8 cellular contexts compared by ENCODE assay signal in genomic region chr1:150560011-150560438, GRCh38. TPM values are rescaled to one million over a fixed set of nuclear protein-coding genes. Genes with fewer than 3 reads are reported as not detected.
DNase-seq lines count a peak whose midpoint lies in the region; ATAC-seq and TF ChIP-seq lines count a peak whose summit lies in the region.

No MANE protein-coding gene starts in this region.

- H3K4me1 ChIP-seq in GM23248 (ENCODE audit: insufficient read depth): peaks cover 35% of the 10 kb centered on the region
- peaks cover 10% of the 10 kb centered on the region for H3K4me1 ChIP-seq in endodermal cell (ENCODE audit: control insufficient read depth, insufficient read depth, low read length)
- H3K4me1 ChIP-seq in mucosa of rectum (ENCODE audit: control insufficient read depth in 2 of 2, insufficient read depth in 2 of 2, low read length in 2 of 2): peaks cover 48 to 53% of the 10 kb centered on the region in 2 donors

- H3K9me3 ChIP-seq in GM23248 (ENCODE audit: low read depth) (no peaks in the 10 kb centered on the region), endodermal cell (ENCODE audit: control insufficient read depth, low read length) (no peaks in the 10 kb centered on the region), mucosa of rectum (ENCODE audit: control insufficient read depth in 2 of 2, low read length in 2 of 2) (no peaks in the 10 kb centered on the region)

- no peaks in the 10 kb centered on the region for H3K9me2 ChIP-seq in GM23248 (ENCODE audit: insufficient read depth)

- H3K27ac ChIP-seq in GM23248 (no peak overlapping the region), endodermal cell (ENCODE audit: low read depth, low read length) (no peak overlapping the region), mucosa of rectum (ENCODE audit: low read depth in 2 of 2, low read length in 2 of 2) (peak overlapping the region; percentile 97 to 100)

- no peaks in the 10 kb centered on the region for H3K9me3 Mint-ChIP-seq in activated CD8-positive, alpha-beta T cell treated with anti-CD3 and anti-CD28 coated beads, Interleukin-2, amount 10 ng/mL, durations not matched to agents 7 days and 5 days (ENCODE audit: insufficient read depth)
- H3K9me3 Mint-ChIP-seq in endodermal cell: no peaks in the 10 kb centered on the region
- no peaks in the 10 kb centered on the region for H3K9me3 Mint-ChIP-seq in stimulated activated naive CD8-positive, alpha-beta T cell treated with anti-CD3 and anti-CD28 coated beads, Interleukin-15, Interleukin-2, amounts not matched to agents 100 ng/mL and 50 ng/mL, for 24 hours

- WGBS in GM23248 (ENCODE audit: low coverage in 1 of 2, low lambda C conversion rate in 2 of 2, missing lambda C conversion rate in 2 of 2), 2 experiments: 27 to 32% methylated on average over 9 of the region's 9 CpGs
- 48 to 54% methylated on average over 8 to 9 of the region's 9 CpGs for WGBS in endodermal cell (ENCODE audit: insufficient coverage in 1 of 2, insufficient read length in 1 of 2), 2 experiments

- peak; percentile 93 for TF ChIP-seq CTCF in endodermal cell (conservative IDR thresholded peaks at IDR 0.05)

- no peaks in the 10 kb centered on the region for H3K27me3 Mint-ChIP-seq in activated CD8-positive, alpha-beta T cell treated with anti-CD3 and anti-CD28 coated beads, Interleukin-2, amount 10 ng/mL, durations not matched to agents 7 days and 5 days (ENCODE audit: low read depth)
- no peaks in the 10 kb centered on the region for H3K27me3 Mint-ChIP-seq in endodermal cell (ENCODE audit: insufficient read depth)
- H3K27me3 Mint-ChIP-seq in stimulated activated naive CD8-positive, alpha-beta T cell treated with anti-CD3 and anti-CD28 coated beads, Interleukin-15, Interleukin-2, amounts not matched to agents 100 ng/mL and 50 ng/mL, for 24 hours: no peaks in the 10 kb centered on the region

- H3K27ac Mint-ChIP-seq in activated CD8-positive, alpha-beta T cell treated with anti-CD3 and anti-CD28 coated beads, Interleukin-2, amount 10 ng/mL, durations not matched to agents 7 days and 5 days: peak overlapping the region; percentile 99
- H3K27ac Mint-ChIP-seq in endodermal cell: peak overlapping the region; percentile 55
- H3K27ac Mint-ChIP-seq in stimulated activated naive CD8-positive, alpha-beta T cell treated with anti-CD3 and anti-CD28 coated beads, Interleukin-15, Interleukin-2, amounts not matched to agents 100 ng/mL and 50 ng/mL, for 24 hours: peak overlapping the region; percentile 100

- DNase-seq in AG08395 (ENCODE audit: low spot score): peak; percentile 56
- DNase-seq in GM23248: peak; percentile 68
- DNase-seq in NCI-H748 (lab: John Stamatoyannopoulos, UW; ENCODE audit: unreplicated experiment): peak; percentile 67
- DNase-seq in activated CD8-positive, alpha-beta T cell treated with anti-CD3 and anti-CD28 coated beads, Interleukin-2, amount 10 ng/mL, durations not matched to agents 7 days and 5 days: peak; percentile 86
- peak; percentile 95 for DNase-seq in endodermal cell

- no peak overlapping the region for H2AFZ ChIP-seq in GM23248

- no peak overlapping the region for H3K4me3 ChIP-seq in GM23248
- H3K4me3 ChIP-seq in endodermal cell (ENCODE audit: low read length): no peak overlapping the region
- H3K4me3 ChIP-seq in mucosa of rectum (ENCODE audit: low read length in 2 of 2): peak overlapping the region; percentile 70 to 78

- CTCF ChIA-PET in activated CD8-positive, alpha-beta T cell treated with anti-CD3 and anti-CD28 coated beads, Interleukin-2, amount 10 ng/mL, durations not matched to agents 7 days and 5 days (lab: Charles Lee): interaction anchor here (0.6 to 14.3 kb wide), 37 partner anchors 8 to 446 kb away, joined by 3 to 412 read pairs (median 4); partner anchors contain the start of genes APH1A, CTSK, ENSA and FALEC

- H3K4me3 Mint-ChIP-seq in activated CD8-positive, alpha-beta T cell treated with anti-CD3 and anti-CD28 coated beads, Interleukin-2, amount 10 ng/mL, durations not matched to agents 7 days and 5 days: peak overlapping the region; percentile 90
- H3K4me3 Mint-ChIP-seq in endodermal cell: peak overlapping the region; percentile 65
- H3K4me3 Mint-ChIP-seq in stimulated activated naive CD8-positive, alpha-beta T cell treated with anti-CD3 and anti-CD28 coated beads, Interleukin-15, Interleukin-2, amounts not matched to agents 100 ng/mL and 50 ng/mL, for 24 hours: peak overlapping the region; percentile 25

- H3K79me2 ChIP-seq in GM23248 (ENCODE audit: insufficient read depth): peaks cover 17% of the 10 kb centered on the region

- 0 out of 2 replicates have a peak, but pooled peaks cover 3% of the 10 kb centered on the region for H3K36me3 ChIP-seq in GM23248 (ENCODE audit: low read depth)
- H3K36me3 ChIP-seq in endodermal cell (ENCODE audit: control insufficient read depth, insufficient read depth, low read length): peaks cover 7% of the 10 kb centered on the region
- H3K36me3 ChIP-seq in mucosa of rectum (ENCODE audit: control insufficient read depth in 2 of 2, insufficient read depth in 2 of 2, low read length in 2 of 2): peaks cover 3 to 5% of the 10 kb centered on the region in 2 donors

- peak; percentile 8 for ATAC-seq in activated CD8-positive, alpha-beta T cell treated with anti-CD3 and anti-CD28 coated beads, Interleukin-2, amount 10 ng/mL, durations not matched to agents 7 days and 5 days
- no peak for ATAC-seq in GM18870 (IDR thresholded peaks at IDR 0.05; ENCODE audit: unreplicated experiment)

- H3K36me3 Mint-ChIP-seq in activated CD8-positive, alpha-beta T cell treated with anti-CD3 and anti-CD28 coated beads, Interleukin-2, amount 10 ng/mL, durations not matched to agents 7 days and 5 days (ENCODE audit: low read depth): peaks cover 2% of the 10 kb centered on the region
- H3K36me3 Mint-ChIP-seq in endodermal cell (ENCODE audit: low read depth): peaks cover 4% of the 10 kb centered on the region
- H3K36me3 Mint-ChIP-seq in stimulated activated naive CD8-positive, alpha-beta T cell treated with anti-CD3 and anti-CD28 coated beads, Interleukin-15, Interleukin-2, amounts not matched to agents 100 ng/mL and 50 ng/mL, for 24 hours (ENCODE audit: low read depth): peaks cover 3% of the 10 kb centered on the region

- peak overlapping the region; percentile 79 for H3K4me2 ChIP-seq in GM23248 (ENCODE audit: unreplicated experiment)

- in situ Hi-C loops in GM23248 (cut with MboI): loop anchor here (10.0 kb wide), 1 partner anchor 255 kb away; no protein-coding TSS in a partner anchor

- H3K9ac ChIP-seq in GM23248: no peak overlapping the region
- H3K9ac ChIP-seq in endodermal cell (ENCODE audit: extremely low read depth, low read length, poor library complexity, severe bottlenecking): no peak overlapping the region
- H3K9ac ChIP-seq in mucosa of rectum (ENCODE audit: low read depth in 1 of 2, low read length in 2 of 2): peak overlapping the region; percentile 87 to 100

- H4K20me1 ChIP-seq in GM23248 (ENCODE audit: insufficient read depth): no peaks in the 10 kb centered on the region

- peaks cover 50% of the 10 kb centered on the region for H3K4me1 Mint-ChIP-seq in activated CD8-positive, alpha-beta T cell treated with anti-CD3 and anti-CD28 coated beads, Interleukin-2, amount 10 ng/mL, durations not matched to agents 7 days and 5 days (ENCODE audit: low read depth)
- peaks cover 41% of the 10 kb centered on the region for H3K4me1 Mint-ChIP-seq in endodermal cell
- H3K4me1 Mint-ChIP-seq in stimulated activated naive CD8-positive, alpha-beta T cell treated with anti-CD3 and anti-CD28 coated beads, Interleukin-15, Interleukin-2, amounts not matched to agents 100 ng/mL and 50 ng/mL, for 24 hours (ENCODE audit: low read depth): peaks cover 48% of the 10 kb centered on the region

- no peaks in the 10 kb centered on the region for H3K27me3 ChIP-seq in GM23248 (replicated peaks; ENCODE audit: insufficient read depth)
- H3K27me3 ChIP-seq in endodermal cell (ENCODE audit: control insufficient read depth, insufficient read depth, low read length, poor library complexity, severe bottlenecking): no peaks in the 10 kb centered on the region
- H3K27me3 ChIP-seq in mucosa of rectum (ENCODE audit: control insufficient read depth in 2 of 2, insufficient read depth in 2 of 2, low read length in 2 of 2): no peaks in the 10 kb centered on the region

- H3F3A ChIP-seq in GM23248 (ENCODE audit: insufficient read depth): peaks cover 39% of the 10 kb centered on the region

- POLR2A ChIA-PET in activated CD8-positive, alpha-beta T cell treated with anti-CD3 and anti-CD28 coated beads, Interleukin-2, amount 10 ng/mL, durations not matched to agents 7 days and 5 days (lab: Charles Lee): interaction anchor here (1.5 to 16.0 kb wide), 5 partner anchors 8 to 69 kb away, joined by 5 to 1108 read pairs (median 73); partner anchors contain the start of genes ENSA and MCL1

RNA-seq across cellular contexts. Expression of gene ADAMTSL4, which starts 10.8 kb away (rescaled TPM):
- 27.6 and 27.9 TPM in 2 replicates for total RNA-seq in GM23248 (2014; rRNA removed; shearing (Covaris generic))
- polyA plus RNA-seq in GM23248 (2016; fragmentation: Nextera tagmentation; extraction: Ambion mirVana): 45.4 TPM in 2 replicates
- not detected for total RNA-seq in activated CD8-positive, alpha-beta T cell treated with anti-CD3 and anti-CD28 coated beads, Interleukin-2, amount 10 ng/mL, durations not matched to agents 7 days and 5 days
- total RNA-seq in endodermal cell: 1 to 10 TPM; 3.7 to 3.9 TPM
- 2.9 TPM for polyA plus RNA-seq in endodermal cell (2013, experiment 1 of 2)
- polyA plus RNA-seq in endodermal cell (2013, experiment 2 of 2): 1.5 TPM

RNA-seq across cellular contexts. Expression of gene MCL1, which starts 19.4 kb away (rescaled TPM):
- 307 and 310 TPM in 2 replicates for total RNA-seq in GM23248 (2014; rRNA removed; shearing (Covaris generic))
- polyA plus RNA-seq in GM23248 (2016; fragmentation: Nextera tagmentation; extraction: Ambion mirVana): 79.0 and 84.7 TPM in 2 replicates
- total RNA-seq in activated CD8-positive, alpha-beta T cell treated with anti-CD3 and anti-CD28 coated beads, Interleukin-2, amount 10 ng/mL, durations not matched to agents 7 days and 5 days: 100 to 1,000 TPM; 249 to 261 TPM
- total RNA-seq in endodermal cell: 100 to 1,000 TPM; 133 to 173 TPM
- polyA plus RNA-seq in endodermal cell (2013, experiment 1 of 2): 132 TPM
- 134 TPM for polyA plus RNA-seq in endodermal cell (2013, experiment 2 of 2)

RNA-seq across cellular contexts. Expression of gene FALEC, which starts 44.5 kb away (rescaled TPM):
- not detected in 2 replicates for total RNA-seq in GM23248 (2014; rRNA removed; shearing (Covaris generic))
- polyA plus RNA-seq in GM23248 (2016; fragmentation: Nextera tagmentation; extraction: Ambion mirVana): 0.49 and 0.71 TPM in 2 replicates
- total RNA-seq in activated CD8-positive, alpha-beta T cell treated with anti-CD3 and anti-CD28 coated beads, Interleukin-2, amount 10 ng/mL, durations not matched to agents 7 days and 5 days: not detected
- 1 to 10 TPM in 1 of 2 donors, under 1 TPM in 1; 0.70 to 1.6 TPM for total RNA-seq in endodermal cell
- not detected for polyA plus RNA-seq in endodermal cell (2013, experiment 1 of 2)
- polyA plus RNA-seq in endodermal cell (2013, experiment 2 of 2): not detected

RNA-seq across cellular contexts. Expression of gene ECM1, which starts 52.1 kb away (rescaled TPM):
- 133 and 160 TPM in 2 replicates for total RNA-seq in GM23248 (2014; rRNA removed; shearing (Covaris generic))
- 282 and 291 TPM in 2 replicates for polyA plus RNA-seq in GM23248 (2016; fragmentation: Nextera tagmentation; extraction: Ambion mirVana)
- under 1 TPM; 0.71 to 0.78 TPM for total RNA-seq in activated CD8-positive, alpha-beta T cell treated with anti-CD3 and anti-CD28 coated beads, Interleukin-2, amount 10 ng/mL, durations not matched to agents 7 days and 5 days
- total RNA-seq in endodermal cell: 1 to 10 TPM; 4.8 to 5.6 TPM
- polyA plus RNA-seq in endodermal cell (2013, experiment 1 of 2): 5.6 TPM
- 8.3 TPM for polyA plus RNA-seq in endodermal cell (2013, experiment 2 of 2)

Comparison
In these comparisons a context has a peak if more than half of its experiments do, and no peak if none do; other contexts are left out.
1. H3K27ac ChIP-seq: peak in mucosa of rectum (2 of 2); none in GM23248 (single experiment) and endodermal cell (single experiment).
2. H3K4me3 ChIP-seq: peak in mucosa of rectum (2 of 2); none in GM23248 (single experiment) and endodermal cell (single experiment).
3. H3K9ac ChIP-seq: peak in mucosa of rectum (2 of 2); none in GM23248 (single experiment) and endodermal cell (single experiment).
4. H3K4me3 Mint-ChIP-seq: peak in every context shown above with its lines; median percentile 90 in activated CD8-positive, alpha-beta T cell treated with anti-CD3 and anti-CD28 coated beads, Interleukin-2, amount 10 ng/mL, durations not matched to agents 7 days and 5 days; 65 in endodermal cell; 25 in stimulated activated naive CD8-positive, alpha-beta T cell treated with anti-CD3 and anti-CD28 coated beads, Interleukin-15, Interleukin-2, amounts not matched to agents 100 ng/mL and 50 ng/mL, for 24 hours.
5. RNA of gene ADAMTSL4, which starts 10.8 kb away (total RNA-seq): 27.6 to 27.9 TPM in GM23248 and 3.7 to 3.9 TPM in endodermal cell; not detected in activated CD8-positive, alpha-beta T cell treated with anti-CD3 and anti-CD28 coated beads, Interleukin-2, amount 10 ng/mL, durations not matched to agents 7 days and 5 days; every median in the first group is over 4 times any median in the second.
6. Peak in every context shown above with its lines, with median percentiles within 50 percentile points of each other: DNase-seq and H3K27ac Mint-ChIP-seq.